ENCODE assay signal across 11 cellular contexts in the genomic region with DNA sequence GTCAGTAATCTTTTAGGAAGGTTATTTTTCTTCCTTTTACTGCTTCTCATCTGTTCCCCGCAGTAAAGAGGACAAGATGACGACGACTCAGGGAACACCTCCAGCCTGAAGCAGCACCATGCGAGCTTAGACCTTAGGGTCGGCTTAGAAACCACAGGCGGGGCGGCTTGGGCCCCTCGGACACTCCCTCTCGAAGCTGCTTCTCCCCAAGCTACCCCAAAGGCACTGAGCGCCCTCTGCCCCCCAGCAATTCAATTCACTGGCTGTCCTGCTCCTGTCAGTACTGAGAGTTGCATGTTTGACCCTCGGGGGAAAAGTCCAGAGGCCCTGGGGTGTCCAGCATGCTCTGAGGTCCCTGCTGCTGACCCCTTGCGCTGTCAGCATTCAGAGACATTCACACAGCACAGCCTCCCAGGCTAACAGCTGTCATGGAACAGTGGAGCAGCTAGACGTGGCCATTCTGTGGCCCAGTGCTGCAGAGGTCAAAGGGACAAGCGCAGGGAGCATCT.
A peak's percentile ranks its signal among the peaks of the same experiment; 100 is the strongest.
DNase-seq lines count a peak whose midpoint lies in the region; ATAC-seq and TF ChIP-seq lines count a peak whose summit lies in the region.
"Had no signal": no experiment of that assay in that cellular context is flagged by ENCODE, and none has a peak within 500 bp of the region (broad histone marks: within the 10 kb centered on the region; RNA-seq: fewer than 3 reads in every experiment).

No MANE protein-coding gene starts in this region.

- 60 to 72% methylated on average over 14 of the region's 14 CpGs for WGBS in esophagus, 2 donors

- H3K27ac ChIP-seq in Peyer's patch = peak overlapping the region; percentile 23 to 76 (median 44)
- H3K27ac ChIP-seq in esophagus (ENCODE audit: low read depth in 2 of 2, low read length in 1 of 2) = peak overlapping the region; percentile 87 to 90
- H3K27ac ChIP-seq in thoracic aorta = peak overlapping the region; percentile 89 to 96
- H3K27ac ChIP-seq in Karpas-422 (ENCODE audit: low read length) = no peak overlapping the region

- H4K20me1 ChIP-seq in Karpas-422 (ENCODE audit: insufficient read depth, low read depth, low read length) = no peaks in the 10 kb centered on the region

- no peak for TF ChIP-seq POLR2A in Peyer's patch (IDR thresholded peaks at IDR 0.05)

- H3K36me3 ChIP-seq in Peyer's patch (no peaks in the 10 kb centered on the region), esophagus (ENCODE audit: control insufficient read depth in 2 of 2, insufficient read depth in 2 of 2, low read length in 1 of 2) (peaks cover 0 to 2% of the 10 kb centered on the region in 2 donors), thoracic aorta (no peaks in the 10 kb centered on the region), Karpas-422 (ENCODE audit: insufficient read depth, low read length) (no peaks in the 10 kb centered on the region)

- no peaks in the 10 kb centered on the region for H3K9me2 ChIP-seq in Karpas-422 (replicated peaks; ENCODE audit: insufficient read depth, low read length)

- H3K79me2 ChIP-seq in Karpas-422 (ENCODE audit: low read length) = no peaks in the 10 kb centered on the region

- no peak overlapping the region for H2AFZ ChIP-seq in Karpas-422 (ENCODE audit: low read length)

- DNase-seq in Peyer's patch (no peak), myocyte (ENCODE audit: low read depth) (peak; percentile 74), thoracic aorta (ENCODE audit: low spot score) (no peak), DMS79 (lab: John Stamatoyannopoulos, UW) (no peak), iPS-NIHi11 (ENCODE audit: low spot score) (no peak), Karpas-422 (no peak), NCI-H2029 (lab: John Stamatoyannopoulos, UW) (no peak)
- DNase-seq: activated CD4-positive, alpha-beta T cell treated with anti-CD3 and anti-CD28 coated beads, Interleukin-2, amount 50 U/mL, for 48 hours; midbrain; NCI-H146 had no signal

- no peak for TF ChIP-seq CTCF in Peyer's patch (IDR thresholded peaks at IDR 0.05)
- TF ChIP-seq CTCF in thoracic aorta (IDR thresholded peaks at IDR 0.05) = no peak

- no peak overlapping the region for H3K4me3 ChIP-seq in Peyer's patch
- H3K4me3 ChIP-seq in esophagus (ENCODE audit: low read depth in 1 of 2, low read length in 2 of 2) = no peak overlapping the region
- H3K4me3 ChIP-seq in thoracic aorta = no peak overlapping the region
- H3K4me3 ChIP-seq in Karpas-422 (ENCODE audit: low read length) = no peak overlapping the region

- peaks cover 0 to 54% (median 1%) of the 10 kb centered on the region in 4 donors for H3K4me1 ChIP-seq in Peyer's patch
- H3K4me1 ChIP-seq in esophagus (ENCODE audit: control insufficient read depth in 2 of 2, insufficient read depth in 2 of 2, low read length in 1 of 2) = peaks cover 8 to 19% of the 10 kb centered on the region in 2 donors
- peaks cover 62 to 81% of the 10 kb centered on the region in 2 donors for H3K4me1 ChIP-seq in thoracic aorta (ENCODE audit: control insufficient read depth in 1 of 2, low read depth in 2 of 2)
- H3K4me1 ChIP-seq in Karpas-422 (ENCODE audit: low read length) = no peaks in the 10 kb centered on the region

- H3K4me2 ChIP-seq in Karpas-422 (ENCODE audit: low read depth, low read length, poor library complexity, severe bottlenecking) = no peak overlapping the region

- no peak overlapping the region for H3K9ac ChIP-seq in Karpas-422 (ENCODE audit: low read length)

- H3K27me3 ChIP-seq in Peyer's patch (no peaks in the 10 kb centered on the region), esophagus (ENCODE audit: control insufficient read depth in 1 of 2, insufficient read depth in 2 of 2, low read length in 2 of 2) (no peaks in the 10 kb centered on the region), thoracic aorta (replicated peaks; ENCODE audit: insufficient read depth) (no peaks in the 10 kb centered on the region), Karpas-422 (ENCODE audit: low read length) (no peaks in the 10 kb centered on the region)

- ATAC-seq in thoracic aorta (ENCODE audit: insufficient number of reproducible peaks, low FRiP score, low read depth) = no peak

- H3K9me3 ChIP-seq in Peyer's patch (no peaks in the 10 kb centered on the region), esophagus (ENCODE audit: control insufficient read depth in 2 of 2, insufficient read depth in 1 of 2, low read depth in 1 of 2, low read length in 1 of 2) (no peaks in the 10 kb centered on the region), thoracic aorta (no peaks in the 10 kb centered on the region), Karpas-422 (ENCODE audit: low read length) (no peaks in the 10 kb centered on the region)
